ENCODE assay signal across 1 cellular context in the genomic region with DNA sequence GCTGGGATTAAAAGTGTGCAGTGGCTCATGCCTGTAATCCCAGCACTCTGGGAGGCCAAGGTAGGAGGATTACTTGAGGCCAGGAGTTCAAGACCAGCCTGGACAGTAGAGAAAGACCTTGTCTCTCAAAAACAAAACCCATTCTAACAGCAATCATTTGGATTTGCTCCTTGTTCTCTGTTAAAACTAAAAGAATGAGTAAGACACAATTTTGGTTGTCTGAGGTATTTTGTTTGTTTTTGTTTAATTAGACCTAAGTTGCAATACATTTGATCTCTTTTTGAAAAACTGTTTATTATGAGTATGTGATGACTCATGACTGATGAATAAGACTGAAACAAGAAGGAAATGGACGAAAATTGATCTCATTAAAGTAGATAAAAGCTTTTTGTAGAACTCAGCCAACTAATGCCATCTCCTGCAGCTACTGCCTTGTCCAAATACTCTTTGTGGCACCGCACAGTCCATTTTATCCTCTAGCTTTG.
A peak's percentile ranks its signal among the peaks of the same experiment; 100 is the strongest.
TF ChIP-seq lines count a peak whose summit lies in the region.

No MANE protein-coding gene starts in this region.

TF ChIP-seq in GM12878, 131 proteins besides CTCF, POLR2A, EP300 and RAD21:
- TF ChIP-seq YY1 (IDR thresholded peaks at IDR 0.05; ENCODE audit: low read depth, low read length) = no peak
- peak; percentile 49; the same call in 1 of the 2 replicates for TF ChIP-seq SMARCA5 (IDR thresholded peaks at IDR 0.05)
- no peak for TF ChIP-seq SREBF1 (IDR thresholded peaks at IDR 0.05; ENCODE audit: low read length)
- no peak for TF ChIP-seq SP1 (IDR thresholded peaks at IDR 0.05; ENCODE audit: low read depth, low read length)
- no peak for TF ChIP-seq ZBTB11 (CRISPR knock-in tag; IDR thresholded peaks at IDR 0.05)
- TF ChIP-seq, protein P1, sequence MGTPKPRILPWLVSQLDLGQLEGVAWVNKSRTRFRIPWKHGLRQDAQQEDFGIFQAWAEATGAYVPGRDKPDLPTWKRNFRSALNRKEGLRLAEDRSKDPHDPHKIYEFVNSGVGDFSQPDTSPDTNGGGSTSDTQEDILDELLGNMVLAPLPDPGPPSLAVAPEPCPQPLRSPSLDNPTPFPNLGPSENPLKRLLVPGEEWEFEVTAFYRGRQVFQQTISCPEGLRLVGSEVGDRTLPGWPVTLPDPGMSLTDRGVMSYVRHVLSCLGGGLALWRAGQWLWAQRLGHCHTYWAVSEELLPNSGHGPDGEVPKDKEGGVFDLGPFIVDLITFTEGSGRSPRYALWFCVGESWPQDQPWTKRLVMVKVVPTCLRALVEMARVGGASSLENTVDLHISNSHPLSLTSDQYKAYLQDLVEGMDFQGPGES (IDR thresholded peaks at IDR 0.05) = no peak
- peak; percentile 89 for TF ChIP-seq MTA2 (IDR thresholded peaks at IDR 0.05; ENCODE audit: low read depth)
- TF ChIP-seq ATF7 (IDR thresholded peaks at IDR 0.05; ENCODE audit: low read depth) = peak; percentile 75
- peak; percentile 28; the same call in 1 of the 2 replicates for TF ChIP-seq FOXM1 (IDR thresholded peaks at IDR 0.05; ENCODE audit: low read depth, low read length)
- peak; percentile 88 for TF ChIP-seq JUNB (IDR thresholded peaks at IDR 0.05)
- TF ChIP-seq, protein P2, sequence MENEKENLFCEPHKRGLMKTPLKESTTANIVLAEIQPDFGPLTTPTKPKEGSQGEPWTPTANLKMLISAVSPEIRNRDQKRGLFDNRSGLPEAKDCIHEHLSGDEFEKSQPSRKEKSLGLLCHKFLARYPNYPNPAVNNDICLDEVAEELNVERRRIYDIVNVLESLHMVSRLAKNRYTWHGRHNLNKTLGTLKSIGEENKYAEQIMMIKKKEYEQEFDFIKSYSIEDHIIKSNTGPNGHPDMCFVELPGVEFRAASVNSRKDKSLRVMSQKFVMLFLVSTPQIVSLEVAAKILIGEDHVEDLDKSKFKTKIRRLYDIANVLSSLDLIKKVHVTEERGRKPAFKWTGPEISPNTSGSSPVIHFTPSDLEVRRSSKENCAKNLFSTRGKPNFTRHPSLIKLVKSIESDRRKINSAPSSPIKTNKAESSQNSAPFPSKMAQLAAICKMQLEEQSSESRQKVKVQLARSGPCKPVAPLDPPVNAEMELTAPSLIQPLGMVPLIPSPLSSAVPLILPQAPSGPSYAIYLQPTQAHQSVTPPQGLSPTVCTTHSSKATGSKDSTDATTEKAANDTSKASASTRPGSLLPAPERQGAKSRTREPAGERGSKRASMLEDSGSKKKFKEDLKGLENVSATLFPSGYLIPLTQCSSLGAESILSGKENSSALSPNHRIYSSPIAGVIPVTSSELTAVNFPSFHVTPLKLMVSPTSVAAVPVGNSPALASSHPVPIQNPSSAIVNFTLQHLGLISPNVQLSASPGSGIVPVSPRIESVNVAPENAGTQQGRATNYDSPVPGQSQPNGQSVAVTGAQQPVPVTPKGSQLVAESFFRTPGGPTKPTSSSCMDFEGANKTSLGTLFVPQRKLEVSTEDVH (IDR thresholded peaks at IDR 0.05; ENCODE audit: low read depth, partially characterized antibody) = no peak
- peak; percentile 61; the same call in 1 of the 2 replicates for TF ChIP-seq DPF2 (IDR thresholded peaks at IDR 0.05)
- no peak for TF ChIP-seq CHD4 (IDR thresholded peaks at IDR 0.05)
- TF ChIP-seq, protein P3, sequence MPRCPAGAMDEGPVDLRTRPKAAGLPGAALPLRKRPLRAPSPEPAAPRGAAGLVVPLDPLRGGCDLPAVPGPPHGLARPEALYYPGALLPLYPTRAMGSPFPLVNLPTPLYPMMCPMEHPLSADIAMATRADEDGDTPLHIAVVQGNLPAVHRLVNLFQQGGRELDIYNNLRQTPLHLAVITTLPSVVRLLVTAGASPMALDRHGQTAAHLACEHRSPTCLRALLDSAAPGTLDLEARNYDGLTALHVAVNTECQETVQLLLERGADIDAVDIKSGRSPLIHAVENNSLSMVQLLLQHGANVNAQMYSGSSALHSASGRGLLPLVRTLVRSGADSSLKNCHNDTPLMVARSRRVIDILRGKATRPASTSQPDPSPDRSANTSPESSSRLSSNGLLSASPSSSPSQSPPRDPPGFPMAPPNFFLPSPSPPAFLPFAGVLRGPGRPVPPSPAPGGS (IDR thresholded peaks at IDR 0.05; ENCODE audit: borderline replicate concordance, insufficient read depth, low read depth, low read length, poor library complexity, severe bottlenecking) = no peak
- peak; percentile 51; the same call in 1 of the 2 replicates for TF ChIP-seq NFIC (IDR thresholded peaks at IDR 0.05; ENCODE audit: low read depth, low read length)
- TF ChIP-seq CHD1 (IDR thresholded peaks at IDR 0.05; ENCODE audit: low read depth, low read length) = no peak
- TF ChIP-seq ZNF217 (IDR thresholded peaks at IDR 0.05) = peak; percentile 70; the same call in 1 of the 2 replicates
- 0 out of 4 replicates have a peak, but pooled peaks of 1 of the 2 experiments have one; percentile 25 for TF ChIP-seq ETV6 (conservative IDR thresholded peaks at IDR 0.05 in 1 of 2, IDR thresholded peaks at IDR 0.05 in 1 of 2; ENCODE audit: borderline replicate concordance in 1 of 2, low read depth in 1 of 2)
- TF ChIP-seq, protein P4, sequence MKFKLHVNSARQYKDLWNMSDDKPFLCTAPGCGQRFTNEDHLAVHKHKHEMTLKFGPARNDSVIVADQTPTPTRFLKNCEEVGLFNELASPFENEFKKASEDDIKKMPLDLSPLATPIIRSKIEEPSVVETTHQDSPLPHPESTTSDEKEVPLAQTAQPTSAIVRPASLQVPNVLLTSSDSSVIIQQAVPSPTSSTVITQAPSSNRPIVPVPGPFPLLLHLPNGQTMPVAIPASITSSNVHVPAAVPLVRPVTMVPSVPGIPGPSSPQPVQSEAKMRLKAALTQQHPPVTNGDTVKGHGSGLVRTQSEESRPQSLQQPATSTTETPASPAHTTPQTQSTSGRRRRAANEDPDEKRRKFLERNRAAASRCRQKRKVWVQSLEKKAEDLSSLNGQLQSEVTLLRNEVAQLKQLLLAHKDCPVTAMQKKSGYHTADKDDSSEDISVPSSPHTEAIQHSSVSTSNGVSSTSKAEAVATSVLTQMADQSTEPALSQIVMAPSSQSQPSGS (IDR thresholded peaks at IDR 0.05; ENCODE audit: low read length) = peak; percentile 50; the same call in 1 of the 2 replicates
- 0 out of 2 replicates have a peak, but pooled peaks have one; percentile 41 for TF ChIP-seq NBN (IDR thresholded peaks at IDR 0.05)
- no peak for TF ChIP-seq RELB (IDR thresholded peaks at IDR 0.05; ENCODE audit: low read depth)
- TF ChIP-seq CREM (IDR thresholded peaks at IDR 0.05; ENCODE audit: low read depth) = 0 out of 2 replicates have a peak, but pooled peaks have one; percentile 19
- peak; percentile 44; the same call in 1 of the 2 replicates for TF ChIP-seq PML (IDR thresholded peaks at IDR 0.05; ENCODE audit: low read length)
- no peak for TF ChIP-seq RAD51 (IDR thresholded peaks at IDR 0.05)
- TF ChIP-seq GABPA (IDR thresholded peaks at IDR 0.05; ENCODE audit: low read depth) = no peak
- TF ChIP-seq BCL11A (IDR thresholded peaks at IDR 0.05; ENCODE audit: low read depth, low read length) = 0 out of 2 replicates have a peak, but pooled peaks have one; percentile 33
